ENCODE assay signal across 1 cellular context in genomic region chr20:63469019-63469712, GRCh38.
A peak's percentile ranks its signal among the peaks of the same experiment; 100 is the strongest.
TF ChIP-seq lines count a peak whose summit lies in the region.

No MANE protein-coding gene starts in this region.

TF ChIP-seq in HepG2, 621 proteins besides CTCF, POLR2A, EP300 and RAD21:
- 0 out of 2 replicates have a peak, but pooled peaks have one; percentile 20 for TF ChIP-seq ZNF891 (CRISPR knock-in tag; IDR thresholded peaks at IDR 0.05)
- TF ChIP-seq SP140L (CRISPR knock-in tag; IDR thresholded peaks at IDR 0.05; ENCODE audit: borderline replicate concordance) = no peak
- no peak for TF ChIP-seq ZNF720 (CRISPR knock-in tag; IDR thresholded peaks at IDR 0.05)
